In genomic region chr12:14618990-14619389, GRCh38 we compare ENCODE assay signal across 9 cellular contexts. TPM values are rescaled to one million over a fixed set of nuclear protein-coding genes. Genes with fewer than 3 reads are reported as not detected.
DNase-seq lines count a peak whose midpoint lies in the region; ATAC-seq, FAIRE-seq and TF ChIP-seq lines count a peak whose summit lies in the region.
"Had no signal": no experiment of that assay in that cellular context is flagged by ENCODE, and none has a peak within 500 bp of the region (broad histone marks: within the 10 kb centered on the region; RNA-seq: fewer than 3 reads in every experiment).

No MANE protein-coding gene starts in this region.

- no peaks in the 10 kb centered on the region for H3K4me1 ChIP-seq in effector memory CD4-positive, alpha-beta T cell (ENCODE audit: control insufficient read depth, insufficient read depth, low read length, poor library complexity, severe bottlenecking)

- H3K36me3 Mint-ChIP-seq in activated naive CD8-positive, alpha-beta T cell treated with anti-CD3 and anti-CD28 coated beads, Interleukin-2, amount 50 U/mL, for 24 hours (ENCODE audit: low read depth) = no peaks in the 10 kb centered on the region
- H3K36me3 Mint-ChIP-seq: activated naive CD4-positive, alpha-beta T cell treated with anti-CD3 and anti-CD28 coated beads, Interleukin-2, amount 50 U/mL, for 24 hours had no signal

- H3K4me3 Mint-ChIP-seq in activated naive CD8-positive, alpha-beta T cell treated with anti-CD3 and anti-CD28 coated beads, Interleukin-2, amount 50 U/mL, for 24 hours = no peak overlapping the region
- H3K4me3 Mint-ChIP-seq: activated naive CD4-positive, alpha-beta T cell treated with anti-CD3 and anti-CD28 coated beads, Interleukin-2, amount 50 U/mL, for 24 hours had no signal

- no peak for TF ChIP-seq POLR2A in GM12891 (IDR thresholded peaks at IDR 0.05; ENCODE audit: low read depth, low read length)

- no peaks in the 10 kb centered on the region for H3K9me3 ChIP-seq in effector memory CD4-positive, alpha-beta T cell (ENCODE audit: control insufficient read depth, low read length)

- CTCF ChIA-PET in AG04449 (lab: Yijun Ruan, JAX) = interaction anchor here (1.0 to 7.0 kb wide), 5 partner anchors 8 to 433 kb away, joined by 3 to 94 read pairs (median 4); no protein-coding TSS in a partner anchor

- H3K36me3 ChIP-seq in effector memory CD4-positive, alpha-beta T cell (ENCODE audit: control insufficient read depth, insufficient read depth, low read length) = no peaks in the 10 kb centered on the region

- TF ChIP-seq CTCF in AG04449 (IDR thresholded peaks at IDR 0.05; ENCODE audit: insufficient read depth, low read length, missing control alignments) = peak; percentile 28

- H3K27me3 Mint-ChIP-seq in activated naive CD8-positive, alpha-beta T cell treated with anti-CD3 and anti-CD28 coated beads, Interleukin-2, amount 50 U/mL, for 24 hours = peaks cover 6% of the 10 kb centered on the region

- H3K27me3 ChIP-seq in effector memory CD4-positive, alpha-beta T cell (replicated peaks; ENCODE audit: control insufficient read depth, insufficient read depth, low read length, poor library complexity, severe bottlenecking) = no peaks in the 10 kb centered on the region

- peak; percentile 84 for FAIRE-seq in GM12891 (lab: Jason Lieb, UNC)

- H3K4me3 ChIP-seq in AG04449 (ENCODE audit: low read depth, low read length) = no peak overlapping the region
- H3K4me3 ChIP-seq in effector memory CD4-positive, alpha-beta T cell (ENCODE audit: insufficient read depth, low read depth, low read length, poor library complexity, severe bottlenecking) = no peak overlapping the region

- DNase-seq in AG04449 (ENCODE audit: low read depth, low spot score) = no peak
- DNase-seq in GM12891 (ENCODE audit: insufficient read length, low spot score) = no peak
- peak; percentile 16 to 50 for DNase-seq in SW 1271 (lab: John Stamatoyannopoulos, UW)
- DNase-seq in iPS-NIHi7 (ENCODE audit: extremely low spot score) = peak; percentile 45
- DNase-seq in T1000 (lab: John Stamatoyannopoulos, UW) = no peak
- no peak for DNase-seq in activated naive CD8-positive, alpha-beta T cell treated with anti-CD3 and anti-CD28 coated beads, Interleukin-2, amount 50 U/mL, for 24 hours
- DNase-seq in effector memory CD4-positive, alpha-beta T cell = no peak
- no peak for DNase-seq in activated naive CD4-positive, alpha-beta T cell treated with Interleukin-2 at 50 U/mL for 16 hours

- no peak overlapping the region for H3K27ac Mint-ChIP-seq in activated naive CD8-positive, alpha-beta T cell treated with anti-CD3 and anti-CD28 coated beads, Interleukin-2, amount 50 U/mL, for 24 hours
- H3K27ac Mint-ChIP-seq: activated naive CD4-positive, alpha-beta T cell treated with anti-CD3 and anti-CD28 coated beads, Interleukin-2, amount 50 U/mL, for 24 hours had no signal

- peaks cover 7% of the 10 kb centered on the region for H3K4me1 Mint-ChIP-seq in activated naive CD8-positive, alpha-beta T cell treated with anti-CD3 and anti-CD28 coated beads, Interleukin-2, amount 50 U/mL, for 24 hours

- POLR2A ChIA-PET in AG04449 (lab: Yijun Ruan, JAX) = no interaction called here

- H3K9me3 Mint-ChIP-seq in activated naive CD8-positive, alpha-beta T cell treated with anti-CD3 and anti-CD28 coated beads, Interleukin-2, amount 50 U/mL, for 24 hours = no peaks in the 10 kb centered on the region
- H3K9me3 Mint-ChIP-seq: activated naive CD4-positive, alpha-beta T cell treated with anti-CD3 and anti-CD28 coated beads, Interleukin-2, amount 50 U/mL, for 24 hours had no signal

- ATAC-seq in activated naive CD8-positive, alpha-beta T cell treated with anti-CD3 and anti-CD28 coated beads, Interleukin-2, amount 50 U/mL, for 24 hours = no peak

- H3K27ac ChIP-seq in effector memory CD4-positive, alpha-beta T cell (ENCODE audit: insufficient read depth, low read length, poor library complexity, severe bottlenecking) = no peak overlapping the region

TF ChIP-seq in GM12891, 5 proteins besides CTCF, POLR2A, EP300 and RAD21:
- TF ChIP-seq SPI1 (IDR thresholded peaks at IDR 0.05; ENCODE audit: low read depth, low read length) (no peak), POLR2AphosphoS5 (IDR thresholded peaks at IDR 0.05; ENCODE audit: low read depth, low read length) (no peak), TAF1 (IDR thresholded peaks at IDR 0.05; ENCODE audit: low read depth, low read length) (no peak)

RNA-seq across cellular contexts. Expression of gene PLBD1, which starts 51.3 kb away (rescaled TPM):
- 0.98 TPM for polyA plus RNA-seq in GM12891 (2012; ENCODE audit: low read depth, missing spikeins)

Comparison
In these comparisons a context has a peak if more than half of its experiments do, and no peak if none do; other contexts are left out.
1. DNase-seq: peak in SW 1271 (2 of 2) and iPS-NIHi7 (single experiment); none in AG04449 (single experiment), GM12891 (single experiment), T1000 (single experiment), activated naive CD8-positive, alpha-beta T cell treated with anti-CD3 and anti-CD28 coated beads, Interleukin-2, amount 50 U/mL, for 24 hours (single experiment), effector memory CD4-positive, alpha-beta T cell (0 of 3) and activated naive CD4-positive, alpha-beta T cell treated with Interleukin-2 at 50 U/mL for 16 hours (single experiment).